Comparison of ENCODE assay signal across 19 cellular contexts in genomic region chr1:157142765-157143423, GRCh38. TPM values are rescaled to one million over a fixed set of nuclear protein-coding genes. Genes with fewer than 3 reads are reported as not detected.
DNase-seq lines count a peak whose midpoint lies in the region; ATAC-seq, FAIRE-seq and TF ChIP-seq lines count a peak whose summit lies in the region.
"Had no signal": no experiment of that assay in that cellular context is flagged by ENCODE, and none has a peak within 500 bp of the region (broad histone marks: within the 10 kb centered on the region; RNA-seq: fewer than 3 reads in every experiment).

No MANE protein-coding gene starts in this region.

- no peak overlapping the region for H2BK120ac ChIP-seq in neuronal stem cell (ENCODE audit: low read depth, low read length)

- no peaks in the 10 kb centered on the region for H3K9me3 Mint-ChIP-seq in activated naive CD8-positive, alpha-beta T cell treated with anti-CD3 and anti-CD28 coated beads, Interleukin-2, amount 50 U/mL, for 24 hours
- H3K9me3 Mint-ChIP-seq in activated naive CD8-positive, alpha-beta T cell treated with anti-CD3 and anti-CD28 coated beads for 36 hours, result no peaks in the 10 kb centered on the region
- no peaks in the 10 kb centered on the region for H3K9me3 Mint-ChIP-seq in nephron
- H3K9me3 Mint-ChIP-seq: CD14-positive monocyte, GM23338 had no signal

- no peaks in the 10 kb centered on the region for H3K9me3 ChIP-seq in neuronal stem cell (replicated peaks in 1 of 2; ENCODE audit: control insufficient read depth in 2 of 2, insufficient read depth in 1 of 2, low read depth in 1 of 2, low read length in 2 of 2)
- H3K9me3 ChIP-seq: SJCRH30 had no signal

- H3K4me2 ChIP-seq in neuronal stem cell (ENCODE audit: insufficient read depth, low read length, poor library complexity, severe bottlenecking), result no peak overlapping the region
- H3K4me2 ChIP-seq: GM23338 had no signal

- H4K91ac ChIP-seq in neuronal stem cell (ENCODE audit: low read depth, low read length, poor library complexity), result no peak overlapping the region

- peaks cover 53% of the 10 kb centered on the region for H3K4me1 Mint-ChIP-seq in activated naive CD8-positive, alpha-beta T cell treated with anti-CD3 and anti-CD28 coated beads, Interleukin-2, amount 50 U/mL, for 24 hours
- H3K4me1 Mint-ChIP-seq in activated naive CD8-positive, alpha-beta T cell treated with anti-CD3 and anti-CD28 coated beads for 36 hours, result peaks cover 35% of the 10 kb centered on the region
- peaks cover 44% of the 10 kb centered on the region for H3K4me1 Mint-ChIP-seq in nephron

- no peak overlapping the region for H3K9ac ChIP-seq in neuronal stem cell (ENCODE audit: low read depth, low read length, poor library complexity)

- DNase-seq in activated naive CD8-positive, alpha-beta T cell treated with anti-CD3 and anti-CD28 coated beads, Interleukin-2, amount 50 U/mL, for 24 hours, result no peak
- DNase-seq in activated naive CD8-positive, alpha-beta T cell treated with anti-CD3 and anti-CD28 coated beads for 36 hours, result no peak
- DNase-seq in bronchial epithelial cell (ENCODE audit: low read depth), result peak; percentile 46
- DNase-seq in GM12892 (ENCODE audit: insufficient read length), result no peak
- DNase-seq in HuH-7.5 (ENCODE audit: low spot score), result no peak
- no peak for DNase-seq in neuronal stem cell (ENCODE audit: low spot score)
- no peak for DNase-seq in glomerular visceral epithelial cell (ENCODE audit: extremely low spot score)
- DNase-seq: 8988T, DND-41, HCEC 1CT, NCI-H1694 treated with DMSO at 0.1 percent for 48 hours, NCI-H2107, NCI-H524, SJCRH30 had no signal

- H3K27ac Mint-ChIP-seq in activated naive CD8-positive, alpha-beta T cell treated with anti-CD3 and anti-CD28 coated beads, Interleukin-2, amount 50 U/mL, for 24 hours, result peak overlapping the region; percentile 5
- H3K27ac Mint-ChIP-seq in activated naive CD8-positive, alpha-beta T cell treated with anti-CD3 and anti-CD28 coated beads for 36 hours, result no peak overlapping the region
- H3K27ac Mint-ChIP-seq in nephron, result peak overlapping the region in 2 of 3 experiments; percentile 41 to 84
- H3K27ac Mint-ChIP-seq: GM23338 had no signal

- H2BK5ac ChIP-seq in neuronal stem cell (ENCODE audit: low read length), result no peak overlapping the region

- H3K36me3 Mint-ChIP-seq in activated naive CD8-positive, alpha-beta T cell treated with anti-CD3 and anti-CD28 coated beads, Interleukin-2, amount 50 U/mL, for 24 hours (ENCODE audit: low read depth), result no peaks in the 10 kb centered on the region
- H3K36me3 Mint-ChIP-seq in activated naive CD8-positive, alpha-beta T cell treated with anti-CD3 and anti-CD28 coated beads for 36 hours, result no peaks in the 10 kb centered on the region
- H3K36me3 Mint-ChIP-seq in nephron (ENCODE audit: low read depth), result no peaks in the 10 kb centered on the region
- H3K36me3 Mint-ChIP-seq: CD14-positive monocyte had no signal

- no peak overlapping the region for H4K8ac ChIP-seq in neuronal stem cell (ENCODE audit: low read depth, low read length)

- no peak overlapping the region for H3K4me3 Mint-ChIP-seq in activated naive CD8-positive, alpha-beta T cell treated with anti-CD3 and anti-CD28 coated beads, Interleukin-2, amount 50 U/mL, for 24 hours
- H3K4me3 Mint-ChIP-seq in activated naive CD8-positive, alpha-beta T cell treated with anti-CD3 and anti-CD28 coated beads for 36 hours, result no peak overlapping the region
- H3K4me3 Mint-ChIP-seq in nephron, result peak overlapping the region in 1 of 3 experiments; percentile 51
- H3K4me3 Mint-ChIP-seq: CD14-positive monocyte, GM23338 had no signal

- no peak overlapping the region for H3K18ac ChIP-seq in neuronal stem cell (ENCODE audit: low read length)

- H3K27me3 Mint-ChIP-seq in activated naive CD8-positive, alpha-beta T cell treated with anti-CD3 and anti-CD28 coated beads, Interleukin-2, amount 50 U/mL, for 24 hours, result no peaks in the 10 kb centered on the region
- no peaks in the 10 kb centered on the region for H3K27me3 Mint-ChIP-seq in activated naive CD8-positive, alpha-beta T cell treated with anti-CD3 and anti-CD28 coated beads for 36 hours
- H3K27me3 Mint-ChIP-seq in nephron (ENCODE audit: low read depth), result no peaks in the 10 kb centered on the region

- H3K4me1 ChIP-seq in neuronal stem cell (ENCODE audit: control insufficient read depth in 2 of 2, insufficient read depth in 1 of 2, low read depth in 1 of 2, low read length in 2 of 2), result peaks cover 0 to under 1% of the 10 kb centered on the region in 2 donors

- H3K4me3 ChIP-seq in bronchial epithelial cell (ENCODE audit: low read depth, low read length) (no peak overlapping the region), neuronal stem cell (ENCODE audit: low read length in 2 of 2) (no peak overlapping the region)
- H3K4me3 ChIP-seq: GM23338, SJCRH30 had no signal

- no peak overlapping the region for H2AFZ ChIP-seq in neuronal stem cell (ENCODE audit: low read length)
- H2AFZ ChIP-seq: GM23338 had no signal

- WGBS in neuronal stem cell (ENCODE audit: extremely low coverage in 2 of 2, insufficient read length in 2 of 2, insufficient replicate concordance in 1 of 2), 2 donors, result no CpG with 5 or more reads among the region's 3 CpGs

- FAIRE-seq in bronchial epithelial cell (lab: Jason Lieb, UNC) (no peak), GM12892 (lab: Jason Lieb, UNC) (no peak)
- FAIRE-seq: GM19239 had no signal

- no peak overlapping the region for H2BK12ac ChIP-seq in neuronal stem cell (ENCODE audit: low read length)

- no peak for TF ChIP-seq POLR2A in GM12892 (IDR thresholded peaks at IDR 0.05; ENCODE audit: low read depth, low read length)

- H3K14ac ChIP-seq in neuronal stem cell (ENCODE audit: low read length), result no peak overlapping the region

- TF ChIP-seq CTCF in bronchial epithelial cell (IDR thresholded peaks at IDR 0.05; ENCODE audit: insufficient read depth, low read length, severe bottlenecking) (no peak), nephron (IDR thresholded peaks at IDR 0.05; ENCODE audit: unreplicated experiment in 3 of 3) (no peak)

- H3K23ac ChIP-seq in neuronal stem cell (ENCODE audit: low read depth, low read length, poor library complexity), result no peak overlapping the region

- H3K27me3 ChIP-seq in bronchial epithelial cell (ENCODE audit: control insufficient read depth, insufficient read depth, low read length), result no peaks in the 10 kb centered on the region
- peaks cover 0 to 50% (median 0%) of the 10 kb centered on the region in 3 experiments for H3K27me3 ChIP-seq in neuronal stem cell (ENCODE audit: control insufficient read depth in 3 of 3, insufficient read depth in 3 of 3, low read depth in 1 of 3, low read length in 3 of 3)

- H3K79me1 ChIP-seq in neuronal stem cell (ENCODE audit: low read depth, low read length), result no peaks in the 10 kb centered on the region

- H3K27ac ChIP-seq in neuronal stem cell (replicated peaks; ENCODE audit: low read length), result no peak overlapping the region
- H3K27ac ChIP-seq: SJCRH30 had no signal

- no peak overlapping the region for H2AK5ac ChIP-seq in neuronal stem cell (ENCODE audit: low read depth, low read length)

- H3K36me3 ChIP-seq in bronchial epithelial cell (ENCODE audit: control insufficient read depth, insufficient read depth, low read length) (no peaks in the 10 kb centered on the region), neuronal stem cell (replicated peaks in 1 of 2; ENCODE audit: control insufficient read depth in 2 of 2, insufficient read depth in 2 of 2, low read length in 2 of 2) (no peaks in the 10 kb centered on the region)
- H3K36me3 ChIP-seq: SJCRH30 had no signal

- H2BK15ac ChIP-seq in neuronal stem cell (ENCODE audit: low read length), result no peak overlapping the region

- H3K4ac ChIP-seq in neuronal stem cell (ENCODE audit: low read length), result no peak overlapping the region

- no peak for ATAC-seq in activated naive CD8-positive, alpha-beta T cell treated with anti-CD3 and anti-CD28 coated beads, Interleukin-2, amount 50 U/mL, for 24 hours
- ATAC-seq: GM23338 had no signal

RNA-seq across cellular contexts. Expression of gene ETV3, which starts 4.7 kb away (rescaled TPM):
- total RNA-seq in activated naive CD8-positive, alpha-beta T cell treated with anti-CD3 and anti-CD28 coated beads for 36 hours, result 10 to 100 TPM; 23.1 to 23.5 TPM
- 17.1 and 17.9 TPM in 2 replicates for total RNA-seq in bronchial epithelial cell
- polyA plus RNA-seq in GM12892 (2012; ENCODE audit: missing spikeins), result 6.6 TPM
- 6.7 TPM for polyA plus RNA-seq in neuronal stem cell (2013, experiment 1 of 2)
- 6.9 TPM for polyA plus RNA-seq in neuronal stem cell (2013, experiment 2 of 2)

RNA-seq across cellular contexts. Expression of gene ETV3L, which starts 43.3 kb away (rescaled TPM):
- not detected for total RNA-seq in activated naive CD8-positive, alpha-beta T cell treated with anti-CD3 and anti-CD28 coated beads for 36 hours
- not detected in 2 replicates for total RNA-seq in bronchial epithelial cell
- polyA plus RNA-seq in GM12892 (2012; ENCODE audit: missing spikeins), result 1.5 TPM
- 0.04 TPM for polyA plus RNA-seq in neuronal stem cell (2013, experiment 1 of 2)
- polyA plus RNA-seq in neuronal stem cell (2013, experiment 2 of 2), result 0.03 TPM
- total RNA-seq: G401, GM23338, SJCRH30 had no signal
- polyA plus RNA-seq: GM23338 had no signal
